8 cellular contexts compared by ENCODE assay signal in the genomic region with DNA sequence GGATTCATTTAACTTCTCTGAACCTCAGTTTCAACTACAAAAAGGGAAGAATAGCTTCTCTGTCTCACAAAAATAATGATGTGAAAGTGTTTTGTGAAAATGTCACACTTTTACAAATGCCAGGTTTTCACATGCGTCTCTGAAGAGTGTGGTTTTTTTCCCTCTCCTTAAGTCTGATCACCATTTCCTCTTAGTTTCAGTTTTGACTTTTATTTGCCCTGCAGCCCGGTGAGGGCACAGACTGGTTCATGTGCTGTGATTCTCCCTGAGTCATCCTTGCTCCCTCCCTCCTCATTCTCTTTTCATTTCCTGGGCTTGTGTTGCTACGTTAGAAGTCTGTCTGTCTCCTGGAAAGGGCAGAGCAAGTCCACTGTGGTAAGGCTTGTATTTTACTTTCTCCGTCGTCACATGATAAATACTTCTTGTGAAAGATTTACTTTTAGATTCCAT.
A peak's percentile ranks its signal among the peaks of the same experiment; 100 is the strongest.
DNase-seq lines count a peak whose midpoint lies in the region; ATAC-seq and TF ChIP-seq lines count a peak whose summit lies in the region.

No MANE protein-coding gene starts in this region.

- peak overlapping the region; percentile 46 to 76 (median 66); a peak in 19 of 22 replicates for H3K9ac ChIP-seq in BLaER1 treated with 17β-estradiol and CSF1 and Interleukin-3, amounts not matched to agents 10 nM and 100 nM

- peak overlapping the region; percentile 91 for H3K27ac Mint-ChIP-seq in T-helper 17 cell

- H3K27ac ChIP-seq in BLaER1 treated with 17β-estradiol and CSF1 and Interleukin-3, amounts not matched to agents 10 nM and 100 nM = peak overlapping the region; percentile 23 to 84 (median 72); a peak in 21 of 22 replicates
- peak overlapping the region; percentile 55 for H3K27ac ChIP-seq in HL-60 (replicated peaks)

- H3K27me3 ChIP-seq in BLaER1 treated with 17β-estradiol and CSF1 and Interleukin-3, amounts not matched to agents 10 nM and 100 nM = no peaks in the 10 kb centered on the region
- H3K27me3 ChIP-seq in HL-60 (ENCODE audit: insufficient read depth, poor library complexity, severe bottlenecking) = no peaks in the 10 kb centered on the region

- H3K4me3 Mint-ChIP-seq in T-helper 17 cell = peak overlapping the region; percentile 85

- DNase-seq in HL-60 (ENCODE audit: low read depth in 1 of 2, low spot score in 1 of 2) (peak; percentile 60 to 80), T-helper 17 cell (no peak), cerebellar cortex (ENCODE audit: low spot score) (peak; percentile 37), left colon (peak; percentile 34 to 64), NCI-H1092 (lab: John Stamatoyannopoulos, UW) (no peak)
- DNase-seq in stimulated activated CD4-positive, alpha-beta T cell treated with anti-CD3 and anti-CD28 coated beads, Interleukin-4, amount 100 ng/mL, for 1 hour = peak; percentile 27

- H3K36me3 Mint-ChIP-seq in T-helper 17 cell (ENCODE audit: low read depth) = no peaks in the 10 kb centered on the region

- H3K27me3 Mint-ChIP-seq in T-helper 17 cell = no peaks in the 10 kb centered on the region

- ATAC-seq in GM19455 (IDR thresholded peaks at IDR 0.05; ENCODE audit: unreplicated experiment) = peak; percentile 76
- ATAC-seq in T-helper 17 cell = peak; percentile 72
- ATAC-seq in left colon = peak; percentile 97

- H3K4me1 ChIP-seq in BLaER1 treated with 17β-estradiol and CSF1 and Interleukin-3, amounts not matched to agents 10 nM and 100 nM = peaks cover 12 to 29% (median 22%) of the 10 kb centered on the region in 10 experiments

- no peak for TF ChIP-seq CTCF in HL-60 (IDR thresholded peaks at IDR 0.05; ENCODE audit: insufficient read depth, low read length)

- peaks cover 36 to 69% (median 54%) of the 10 kb centered on the region in 11 experiments for H3K36me3 ChIP-seq in BLaER1 treated with 17β-estradiol and CSF1 and Interleukin-3, amounts not matched to agents 10 nM and 100 nM

- H4K20me1 ChIP-seq in BLaER1 treated with 17β-estradiol and CSF1 and Interleukin-3, amounts not matched to agents 10 nM and 100 nM = peaks cover 0 to 6% (median 0%) of the 10 kb centered on the region in 11 experiments; a peak in 3 of 22 replicates

- intact Hi-C loops in left colon (cut with DNase I, micrococcal nuclease) = no loop called here

- H3K4me1 Mint-ChIP-seq in T-helper 17 cell = peaks cover 7% of the 10 kb centered on the region

- H3K4me2 ChIP-seq in BLaER1 treated with 17β-estradiol and CSF1 and Interleukin-3, amounts not matched to agents 10 nM and 100 nM = peak overlapping the region; percentile 57 to 88 (median 74)

- H3K9me3 ChIP-seq in BLaER1 treated with 17β-estradiol and CSF1 and Interleukin-3, amounts not matched to agents 10 nM and 100 nM (replicated peaks in 1 of 11) = no peaks in the 10 kb centered on the region
- H3K9me3 ChIP-seq in T-helper 17 cell (ENCODE audit: control insufficient read depth, low read length, poor library complexity, severe bottlenecking) = no peaks in the 10 kb centered on the region

- peak overlapping the region in 6 of 10 experiments; percentile 5 to 31 (median 20); a peak in 8 of 20 replicates for H3K4me3 ChIP-seq in BLaER1 treated with 17β-estradiol and CSF1 and Interleukin-3, amounts not matched to agents 10 nM and 100 nM
- no peak overlapping the region for H3K4me3 ChIP-seq in HL-60 (replicated peaks; ENCODE audit: insufficient read depth, low read length)

Comparison
In these comparisons a context has a peak if more than half of its experiments do, and no peak if none do; other contexts are left out.
1. DNase-seq: peak in HL-60 (2 of 2), cerebellar cortex (single experiment), left colon (2 of 2) and stimulated activated CD4-positive, alpha-beta T cell treated with anti-CD3 and anti-CD28 coated beads, Interleukin-4, amount 100 ng/mL, for 1 hour (single experiment); none in T-helper 17 cell (0 of 3) and NCI-H1092 (single experiment).
2. Peak in every context shown above with its lines, with median percentiles within 50 percentile points of each other: ATAC-seq.